ENCODE assay signal across 9 cellular contexts in the genomic region with DNA sequence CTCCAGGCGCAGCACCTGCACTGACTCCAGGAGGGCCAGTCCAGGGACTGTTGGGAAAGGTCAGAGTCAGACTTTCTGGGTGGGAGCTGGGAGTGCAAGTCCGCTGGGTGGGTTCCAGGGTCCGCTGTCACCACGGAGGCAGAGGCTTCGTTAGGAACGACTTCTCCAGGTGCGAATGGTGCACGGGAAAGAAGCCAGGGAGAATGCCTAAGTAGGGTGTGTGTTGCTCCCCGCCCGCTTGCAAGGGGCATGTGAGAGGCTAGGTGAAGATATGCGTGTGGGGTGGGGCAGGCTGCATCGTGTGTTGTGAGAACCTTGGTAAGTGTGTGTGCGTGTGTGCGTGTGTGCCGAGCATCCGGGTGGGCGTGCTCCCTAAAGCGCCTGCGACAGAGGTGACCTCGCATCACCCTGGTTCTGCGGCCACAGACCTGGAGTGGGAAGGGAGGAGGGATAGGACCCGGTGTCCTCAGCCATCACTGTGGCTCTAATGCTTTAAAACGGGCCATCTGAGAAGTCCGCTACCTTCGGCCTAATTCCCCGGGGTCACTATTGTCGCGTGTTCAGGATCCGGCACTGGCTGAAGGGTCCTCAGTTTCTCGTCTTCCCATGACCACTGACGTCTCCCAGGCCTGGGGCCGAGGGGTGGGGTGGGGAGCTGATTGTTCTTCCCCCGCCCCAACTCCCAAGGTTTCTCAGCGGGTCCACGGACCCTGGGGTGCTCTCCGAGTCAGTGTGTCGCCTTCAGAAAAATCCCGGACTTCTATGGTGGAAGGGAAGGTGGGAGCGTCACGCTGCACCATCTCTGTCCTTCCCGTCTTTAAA. TPM values are rescaled to one million over a fixed set of nuclear protein-coding genes. Genes with fewer than 3 reads are reported as not detected.
DNase-seq lines count a peak whose midpoint lies in the region; ATAC-seq, FAIRE-seq and TF ChIP-seq lines count a peak whose summit lies in the region.
"Had no signal": no experiment of that assay in that cellular context is flagged by ENCODE, and none has a peak within 500 bp of the region (broad histone marks: within the 10 kb centered on the region; RNA-seq: fewer than 3 reads in every experiment).

No MANE protein-coding gene starts in this region.

- H3K27ac ChIP-seq in heart right ventricle (no peak overlapping the region), right atrium auricular region (no peak overlapping the region), iPS DF 6.9 (ENCODE audit: low read length) (no peak overlapping the region), suprapubic skin (no peak overlapping the region)

- WGBS in heart right ventricle, 2 donors: 3 to 4% methylated on average over 41 of the region's 41 CpGs
- WGBS in iPS DF 6.9 (ENCODE audit: insufficient coverage, insufficient read length): no CpG with 5 or more reads among the region's 41 CpGs
- 5% methylated on average over 23 of the region's 41 CpGs for WGBS in suprapubic skin

- peaks cover 86% of the 10 kb centered on the region for H3K27me3 Mint-ChIP-seq in activated B cell treated with CpG ODN at 0.5 μM for 24 hours

- peak in 1 of 8 donors; percentile 13 for ATAC-seq in heart right ventricle
- ATAC-seq in activated B cell treated with CpG ODN at 0.5 μM for 24 hours (ENCODE audit: low read depth): no peak
- no peak for ATAC-seq in HG03469 (IDR thresholded peaks at IDR 0.05; ENCODE audit: unreplicated experiment)

- peaks cover 59% of the 10 kb centered on the region for H3K4me1 Mint-ChIP-seq in activated B cell treated with CpG ODN at 0.5 μM for 24 hours

- H3K4me3 Mint-ChIP-seq in activated B cell treated with CpG ODN at 0.5 μM for 24 hours: peak overlapping the region; percentile 65

- no peak for FAIRE-seq in frontal cortex (lab: Jason Lieb, UNC)

- H3K36me3 Mint-ChIP-seq in activated B cell treated with CpG ODN at 0.5 μM for 24 hours (ENCODE audit: low read depth): no peaks in the 10 kb centered on the region

- H3K4me3 ChIP-seq in heart right ventricle: peak overlapping the region in 6 of 10 donors; percentile 13 to 46 (median 28)
- H3K4me3 ChIP-seq in right atrium auricular region: peak overlapping the region in 1 of 2 donors; percentile 38
- peak overlapping the region; percentile 0; the same call in 1 of the 2 replicates for H3K4me3 ChIP-seq in iPS DF 6.9 (ENCODE audit: low read length)
- H3K4me3 ChIP-seq in suprapubic skin: peak overlapping the region; percentile 34

- no peaks in the 10 kb centered on the region for H3K9me3 Mint-ChIP-seq in activated B cell treated with CpG ODN at 0.5 μM for 24 hours

- TF ChIP-seq CTCF in heart right ventricle (IDR thresholded peaks at IDR 0.05) (no peak), right atrium auricular region (IDR thresholded peaks at IDR 0.05) (no peak), activated B cell treated with CpG ODN at 0.5 μM for 24 hours (IDR thresholded peaks at IDR 0.05) (no peak), suprapubic skin (IDR thresholded peaks at IDR 0.05) (no peak)

- TF ChIP-seq EP300 in suprapubic skin (IDR thresholded peaks at IDR 0.05): no peak

- intact Hi-C loops in heart right ventricle (cut with DNase I) (loop anchor here in 8 of 10 donors (2.0 to 10.0 kb wide), 4 partner anchors 73 to 164 kb away; no protein-coding TSS in a partner anchor), activated B cell treated with CpG ODN at 0.5 μM for 24 hours (cut with micrococcal nuclease) (loop anchor here (2.0 to 5.0 kb wide), 3 partner anchors 56 to 162 kb away; partner anchors contain the start of gene PPP1R16B)

- H3K4me1 ChIP-seq in heart right ventricle (peaks cover 0 to 60% (median 48%) of the 10 kb centered on the region in 9 donors), right atrium auricular region (peaks cover 0 to 50% of the 10 kb centered on the region in 2 donors), iPS DF 6.9 (ENCODE audit: control insufficient read depth, insufficient read depth, low read length) (peaks cover 17% of the 10 kb centered on the region), suprapubic skin (peaks cover 43% of the 10 kb centered on the region)

- POLR2A ChIA-PET in activated B cell treated with CpG ODN at 0.5 μM for 24 hours (lab: Charles Lee): no interaction called here

- DNase-seq in heart right ventricle (no peak), right atrium auricular region (ENCODE audit: low spot score) (no peak), activated B cell treated with CpG ODN at 0.5 μM for 24 hours (no peak), iPS DF 6.9 (ENCODE audit: low read depth, low spot score) (no peak), suprapubic skin (ENCODE audit: low spot score in 2 of 2) (no peak), frontal cortex (ENCODE audit: low spot score in 2 of 2) (no peak), T-helper 9 cell (no peak)

- TF ChIP-seq POLR2A in suprapubic skin (IDR thresholded peaks at IDR 0.05): no peak

- CTCF ChIA-PET in activated B cell treated with CpG ODN at 0.5 μM for 24 hours (lab: Charles Lee): interaction anchor here (1.2 kb wide), 1 partner anchor 57 kb away, joined by 3 read pairs; no protein-coding TSS in a partner anchor

- peaks cover 0 to 9% (median 0%) of the 10 kb centered on the region in 9 donors for H3K36me3 ChIP-seq in heart right ventricle
- no peaks in the 10 kb centered on the region for H3K36me3 ChIP-seq in right atrium auricular region
- no peaks in the 10 kb centered on the region for H3K36me3 ChIP-seq in iPS DF 6.9 (ENCODE audit: control insufficient read depth, insufficient read depth, low read length)
- no peaks in the 10 kb centered on the region for H3K36me3 ChIP-seq in suprapubic skin

- no peak overlapping the region for H3K27ac Mint-ChIP-seq in activated B cell treated with CpG ODN at 0.5 μM for 24 hours

- H3K27me3 ChIP-seq in heart right ventricle (peaks cover 53 to 100% (median 100%) of the 10 kb centered on the region in 7 donors), right atrium auricular region (peaks cover 46 to 62% of the 10 kb centered on the region in 2 donors), iPS DF 6.9 (ENCODE audit: control insufficient read depth, insufficient read depth, low read length) (peaks cover 53% of the 10 kb centered on the region), suprapubic skin (peaks cover 100% of the 10 kb centered on the region)

- no peaks in the 10 kb centered on the region for H3K9me3 ChIP-seq in heart right ventricle
- H3K9me3 ChIP-seq in right atrium auricular region: no peaks in the 10 kb centered on the region
- no peaks in the 10 kb centered on the region for H3K9me3 ChIP-seq in iPS DF 6.9 (ENCODE audit: control insufficient read depth, insufficient read depth, low read length)
- H3K9me3 ChIP-seq in suprapubic skin: no peaks in the 10 kb centered on the region

RNA-seq across cellular contexts. Expression of gene SLC32A1, which starts 6.1 kb away (rescaled TPM):
- not detected for total RNA-seq in heart right ventricle
- not detected for polyA plus RNA-seq in heart right ventricle
- not detected for total RNA-seq in right atrium auricular region
- total RNA-seq in activated B cell treated with CpG ODN at 0.5 μM for 24 hours: not detected in 2 replicates
- not detected for total RNA-seq in suprapubic skin
- 7.7 TPM for total RNA-seq in frontal cortex
- total RNA-seq: omental fat pad had no signal

RNA-seq across cellular contexts. Expression of gene ACTR5, which starts 17.9 kb away (rescaled TPM):
- 1 to 10 TPM; 1.5 to 4.1 (median 2.8) TPM for total RNA-seq in heart right ventricle
- 1 to 10 TPM; 4.0 to 5.4 TPM for polyA plus RNA-seq in heart right ventricle
- total RNA-seq in right atrium auricular region: 1 to 10 TPM; 2.8 to 5.6 TPM
- 12.8 and 13.7 TPM in 2 replicates for total RNA-seq in activated B cell treated with CpG ODN at 0.5 μM for 24 hours
- 10 to 100 TPM in 3 of 4 donors, 1 to 10 TPM in 1; 8.9 to 15.0 (median 12.2) TPM for total RNA-seq in suprapubic skin
- total RNA-seq in frontal cortex: 9.8 TPM
